2 cellular contexts compared by ENCODE assay signal in genomic region chr1:196791252-196791651, GRCh38. TPM values are rescaled to one million over a fixed set of nuclear protein-coding genes. Genes with fewer than 3 reads are reported as not detected.
"Had no signal": no experiment of that assay in that cellular context is flagged by ENCODE, and none has a peak within 500 bp of the region (broad histone marks: within the 10 kb centered on the region; RNA-seq: fewer than 3 reads in every experiment).

No MANE protein-coding gene starts in this region.

RNA-seq across cellular contexts. Expression of gene CFHR3, which starts 16.6 kb away (rescaled TPM):
- total RNA-seq: G401 had no signal

RNA-seq across cellular contexts. Expression of gene CFHR1, which starts 28.3 kb away (rescaled TPM):
- total RNA-seq: G401, GM12878 had no signal
